7 cellular contexts compared by ENCODE assay signal in genomic region chr5:115634343-115635132, GRCh38.
A peak's percentile ranks its signal among the peaks of the same experiment; 100 is the strongest.
DNase-seq lines count a peak whose midpoint lies in the region; ATAC-seq and TF ChIP-seq lines count a peak whose summit lies in the region.

No MANE protein-coding gene starts in this region.

- DNase-seq in GM13976 (ENCODE audit: low spot score) (peak; percentile 68), NCI-H146 treated with DMSO at 0.1 percent for 48 hours (lab: John Stamatoyannopoulos, UW; ENCODE audit: unreplicated experiment) (peak; percentile 87), T-helper 2 cell (peak; percentile 46 to 86 (median 69)), astrocyte of the cerebellum (ENCODE audit: low read depth) (peak; percentile 77), hypothalamus (lab: John Stamatoyannopoulos, UW) (peak in 50 of 51 donors; percentile 9 to 88 (median 68)), retinal pigment epithelial cell (ENCODE audit: low read depth) (no peak)

- in situ Hi-C loops in GM13976 (cut with MboI; ENCODE audit: low sequenced_read_pairs, unreplicated experiment) (no loop called here), astrocyte of the cerebellum (cut with HindIII; ENCODE audit: low sequenced_read_pairs) (no loop called here)

- peak overlapping the region; percentile 26 for H3K4me3 ChIP-seq in astrocyte of the cerebellum (ENCODE audit: low read depth, low read length)
- peak overlapping the region; percentile 26 for H3K4me3 ChIP-seq in retinal pigment epithelial cell (ENCODE audit: low read length)

- TF ChIP-seq CTCF in GM13976 (IDR thresholded peaks at IDR 0.05; ENCODE audit: borderline replicate concordance, control extremely low read depth, extremely low read depth, insufficient read depth, missing control alignments) (peak; percentile 93), astrocyte of the cerebellum (IDR thresholded peaks at IDR 0.05; ENCODE audit: low read depth, low read length, missing control alignments) (peak; percentile 93), retinal pigment epithelial cell (conservative IDR thresholded peaks at IDR 0.05; ENCODE audit: low read depth, low read length) (peak; percentile 97)

- ATAC-seq in HG02884 (IDR thresholded peaks at IDR 0.05; ENCODE audit: unreplicated experiment): peak; percentile 55
